In genomic region chr15:55255714-55256113, GRCh38 we compare ENCODE assay signal across 1 cellular context.
TF ChIP-seq lines count a peak whose summit lies in the region.

No MANE protein-coding gene starts in this region.

TF ChIP-seq in SK-N-SH, 30 proteins besides CTCF, POLR2A, EP300 and RAD21 (continued from another document):
- TF ChIP-seq CHD2 (IDR thresholded peaks at IDR 0.05; ENCODE audit: low read length, partially characterized antibody) (no peak), RXRA (IDR thresholded peaks at IDR 0.05; ENCODE audit: borderline replicate concordance, low read depth) (no peak), TCF12 (IDR thresholded peaks at IDR 0.05) (no peak), YY1 (IDR thresholded peaks at IDR 0.05; ENCODE audit: low read depth) (no peak), FOXM1 (IDR thresholded peaks at IDR 0.05; ENCODE audit: low read depth) (no peak), JUND (IDR thresholded peaks at IDR 0.05) (no peak), MXI1 (IDR thresholded peaks at IDR 0.05; ENCODE audit: low read depth, low read length) (no peak)
- TF ChIP-seq, protein P1, sequence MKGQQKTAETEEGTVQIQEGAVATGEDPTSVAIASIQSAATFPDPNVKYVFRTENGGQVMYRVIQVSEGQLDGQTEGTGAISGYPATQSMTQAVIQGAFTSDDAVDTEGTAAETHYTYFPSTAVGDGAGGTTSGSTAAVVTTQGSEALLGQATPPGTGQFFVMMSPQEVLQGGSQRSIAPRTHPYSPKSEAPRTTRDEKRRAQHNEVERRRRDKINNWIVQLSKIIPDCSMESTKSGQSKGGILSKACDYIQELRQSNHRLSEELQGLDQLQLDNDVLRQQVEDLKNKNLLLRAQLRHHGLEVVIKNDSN (IDR thresholded peaks at IDR 0.05; ENCODE audit: borderline replicate concordance, low read depth) = no peak
- TF ChIP-seq, protein P2, sequence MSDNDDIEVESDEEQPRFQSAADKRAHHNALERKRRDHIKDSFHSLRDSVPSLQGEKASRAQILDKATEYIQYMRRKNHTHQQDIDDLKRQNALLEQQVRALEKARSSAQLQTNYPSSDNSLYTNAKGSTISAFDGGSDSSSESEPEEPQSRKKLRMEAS (IDR thresholded peaks at IDR 0.05; ENCODE audit: low read depth) = no peak
